Comparison of ENCODE assay signal across 18 cellular contexts in the genomic region with DNA sequence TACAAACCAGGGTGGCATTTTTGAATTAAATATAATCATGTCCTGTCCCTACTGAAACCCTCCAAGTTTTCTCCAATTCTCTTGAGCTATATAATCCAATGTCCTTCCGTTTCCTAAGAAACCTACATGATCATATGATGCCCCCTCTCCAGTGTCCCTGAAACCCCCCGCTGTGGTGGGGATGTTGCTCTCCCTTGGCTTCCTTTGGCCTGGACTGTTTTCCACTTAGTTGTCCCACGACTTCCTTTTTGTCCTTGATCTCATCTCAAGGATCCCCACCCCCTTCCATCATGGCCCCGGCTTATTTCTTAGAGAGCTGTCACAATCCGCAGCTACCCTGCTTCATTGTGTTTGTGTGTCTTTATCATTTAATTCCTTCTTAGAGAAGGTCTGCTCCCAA. TPM values are rescaled to one million over a fixed set of nuclear protein-coding genes. Genes with fewer than 3 reads are reported as not detected.
A peak's percentile ranks its signal among the peaks of the same experiment; 100 is the strongest.
DNase-seq lines count a peak whose midpoint lies in the region; ATAC-seq and TF ChIP-seq lines count a peak whose summit lies in the region.
"Had no signal": no experiment of that assay in that cellular context is flagged by ENCODE, and none has a peak within 500 bp of the region (broad histone marks: within the 10 kb centered on the region; RNA-seq: fewer than 3 reads in every experiment).

No MANE protein-coding gene starts in this region.

- H3K36me3 Mint-ChIP-seq in Calu3 (ENCODE audit: insufficient read depth, unreplicated experiment): peaks cover 7% of the 10 kb centered on the region
- H3K36me3 Mint-ChIP-seq: CD4-positive, CD25-positive, alpha-beta regulatory T cell; CD8-positive, alpha-beta T cell had no signal

- BruUV-seq in Calu3 (replicated peaks; lab: Mats Ljungman, UMichigan): no TSS peak

- peak overlapping the region; percentile 67; the same call in 1 of the 2 replicates for H3K4me2 ChIP-seq in BLaER1
- H3K4me2 ChIP-seq: GM23338 had no signal

- H3K9me3 Mint-ChIP-seq in Calu3 (ENCODE audit: low read depth, unreplicated experiment): no peaks in the 10 kb centered on the region
- H3K9me3 Mint-ChIP-seq: CD4-positive, CD25-positive, alpha-beta regulatory T cell; CD8-positive, alpha-beta T cell had no signal

- 79% methylated on average over 5 of the region's 5 CpGs for WGBS in esophagus muscularis mucosa
- 49 to 53% methylated on average over 5 of the region's 5 CpGs for WGBS in thyroid gland, 2 donors

- no peak for DNase-seq in Calu3
- DNase-seq in esophagus muscularis mucosa (ENCODE audit: extremely low spot score): peak; percentile 75
- no peak for DNase-seq in thyroid gland
- DNase-seq in NK-92 (lab: John Stamatoyannopoulos, UW; ENCODE audit: unreplicated experiment): no peak
- DNase-seq: Caco-2; CD4-positive, CD25-positive, alpha-beta regulatory T cell; CD8-positive, alpha-beta T cell; DMS 273 treated with DMSO at 0.1 percent for 48 hours; DMS79; EL; GDM1; H9 had no signal

- no peaks in the 10 kb centered on the region for H3K36me3 ChIP-seq in BLaER1
- H3K36me3 ChIP-seq in esophagus muscularis mucosa: no peaks in the 10 kb centered on the region
- H3K36me3 ChIP-seq in thyroid gland: no peaks in the 10 kb centered on the region

- no peak for TF ChIP-seq EP300 in esophagus muscularis mucosa (IDR thresholded peaks at IDR 0.05)

- H3K4me1 Mint-ChIP-seq in Calu3 (ENCODE audit: low read depth, unreplicated experiment): peaks cover 23% of the 10 kb centered on the region
- H3K4me1 Mint-ChIP-seq: GM23338 had no signal

- TF ChIP-seq POLR2A in esophagus muscularis mucosa (IDR thresholded peaks at IDR 0.05; ENCODE audit: low read depth) (no peak), thyroid gland (IDR thresholded peaks at IDR 0.05) (no peak)

- no peaks in the 10 kb centered on the region for H3K27me3 ChIP-seq in BLaER1
- peaks cover 0 to 25% (median 0%) of the 10 kb centered on the region in 4 donors for H3K27me3 ChIP-seq in esophagus muscularis mucosa
- H3K27me3 ChIP-seq in thyroid gland: no peaks in the 10 kb centered on the region

- intact Hi-C loops in Calu3 (cut with micrococcal nuclease; ENCODE audit: unreplicated experiment): loop anchor here (1.0 kb wide), 1 partner anchor 46 kb away; no protein-coding TSS in a partner anchor
- intact Hi-C loops in esophagus muscularis mucosa (cut with DNase I): no loop called here
- intact Hi-C loops in thyroid gland (cut with DNase I): loop anchor here (10.0 kb wide), 1 partner anchor 369 kb away; a partner anchor contains a TSS

- H3K27ac ChIP-seq in BLaER1 (no peak overlapping the region), esophagus muscularis mucosa (replicated peaks in 1 of 4) (no peak overlapping the region), thyroid gland (peak overlapping the region; percentile 26 to 88 (median 85))
- H3K27ac ChIP-seq: C4-2B had no signal

- no peak for TF ChIP-seq CTCF in Calu3 (IDR thresholded peaks at IDR 0.05; ENCODE audit: unreplicated experiment)
- TF ChIP-seq CTCF in esophagus muscularis mucosa (IDR thresholded peaks at IDR 0.05): no peak
- TF ChIP-seq CTCF in thyroid gland (IDR thresholded peaks at IDR 0.05): no peak

- H3K9me3 ChIP-seq in BLaER1: no peaks in the 10 kb centered on the region
- peaks cover 0 to 8% (median 0%) of the 10 kb centered on the region in 4 donors for H3K9me3 ChIP-seq in esophagus muscularis mucosa
- H3K9me3 ChIP-seq in thyroid gland: no peaks in the 10 kb centered on the region

- CTCF ChIA-PET in Calu3 (lab: Charles Lee): interaction anchor here (1.4 kb wide), 1 partner anchor 104 kb away, joined by 3 read pairs; no protein-coding TSS in a partner anchor

- H3K4me1 ChIP-seq in BLaER1 (peaks cover 49% of the 10 kb centered on the region), esophagus muscularis mucosa (peaks cover 4 to 11% (median 9%) of the 10 kb centered on the region in 4 donors), thyroid gland (peaks cover 16 to 41% of the 10 kb centered on the region in 2 donors)

- H3K4me3 Mint-ChIP-seq in Calu3 (ENCODE audit: low read depth, unreplicated experiment): no peak overlapping the region
- H3K4me3 Mint-ChIP-seq: CD4-positive, CD25-positive, alpha-beta regulatory T cell; CD8-positive, alpha-beta T cell; GM23338; H9 had no signal

- H3K27me3 Mint-ChIP-seq in Calu3 (ENCODE audit: unreplicated experiment): no peaks in the 10 kb centered on the region

- H3K4me3 ChIP-seq in BLaER1: no peak overlapping the region
- H3K4me3 ChIP-seq in esophagus muscularis mucosa: no peak overlapping the region
- no peak overlapping the region for H3K4me3 ChIP-seq in thyroid gland (replicated peaks in 1 of 3)
- H3K4me3 ChIP-seq: GM12878, GM23338 had no signal

- no peak overlapping the region for H3K9ac ChIP-seq in BLaER1

- peak overlapping the region; percentile 91 for H3K27ac Mint-ChIP-seq in Calu3 (ENCODE audit: unreplicated experiment)
- H3K27ac Mint-ChIP-seq: CD4-positive, CD25-positive, alpha-beta regulatory T cell; CD8-positive, alpha-beta T cell; GM23338; H9 had no signal

- H4K20me1 ChIP-seq in BLaER1: no peaks in the 10 kb centered on the region

- ATAC-seq in HG03469 (IDR thresholded peaks at IDR 0.05; ENCODE audit: unreplicated experiment): no peak
- ATAC-seq: CD8-positive, alpha-beta T cell; GM12878; GM23338; HCT116 had no signal

RNA-seq across cellular contexts. Expression of a gene that starts 43.8 kb away (rescaled TPM):
- 18.9 and 19.0 TPM in 2 replicates for total RNA-seq in Calu3 (2022)
- 10 to 100 TPM in 2 of 4 donors, 1 to 10 TPM in 2; 8.7 to 27.3 (median 10.2) TPM for total RNA-seq in esophagus muscularis mucosa
- total RNA-seq in thyroid gland: 10 to 100 TPM; 22.2 to 32.0 (median 28.7) TPM

Comparison
In these comparisons a context has a peak if more than half of its experiments do, and no peak if none do; other contexts are left out.
1. H3K27ac ChIP-seq: peak in thyroid gland (3 of 3); none in BLaER1 (single experiment) and esophagus muscularis mucosa (0 of 4).